28 cellular contexts compared by ENCODE assay signal in genomic region chr5:109610581-109610980, GRCh38.
"Had no signal": no experiment of that assay in that cellular context is flagged by ENCODE, and none has a peak within 500 bp of the region (broad histone marks: within the 10 kb centered on the region; RNA-seq: fewer than 3 reads in every experiment).

No MANE protein-coding gene starts in this region.

- H3K36me3 ChIP-seq: colonic mucosa, esophagus squamous epithelium, left lung, neutrophil, pancreas, right lobe of liver, suprapubic skin, thyroid gland had no signal

- H3K4me3 ChIP-seq: colonic mucosa, esophagus squamous epithelium, left lung, mucosa of descending colon, pancreas, right lobe of liver, suprapubic skin, thyroid gland had no signal

- H3K9me3 Mint-ChIP-seq: mesothelial cell of epicardium; natural killer cell treated with Interleukin-12 subunit alpha and Interleukin-12 subunit beta and Interleukin-15 and Interleukin-18, amount 100 ng/mL, for 72 hours; neural crest cell; stimulated activated naive CD8-positive, alpha-beta T cell treated with anti-CD3 and anti-CD28 coated beads, Interleukin-15, Interleukin-2, amounts not matched to agents 100 ng/mL and 50 ng/mL, for 24 hours; type B pancreatic cell had no signal

- H3K27ac ChIP-seq: colonic mucosa, esophagus squamous epithelium, left lung, neutrophil, pancreas, right lobe of liver, suprapubic skin, thyroid gland had no signal

- H3K4me1 Mint-ChIP-seq: mesothelial cell of epicardium; naive B cell; stimulated activated naive B cell treated with anti-CD40 and anti-IgM and Interleukin-4, amounts not matched to agents 10 μg/mL and 1 μg/mL and 100 μg/mL, for 72 hours had no signal

- H3K4me1 ChIP-seq: colonic mucosa, esophagus squamous epithelium, left lung, pancreas, right lobe of liver, thyroid gland had no signal

- H3K4me3 Mint-ChIP-seq: dendritic cell treated with granulocyte-macrophage colony-stimulating factor and Interleukin-4, amounts not matched to agents 40 ng/mL and 50 ng/mL, for 4 days; mesothelial cell of epicardium; naive B cell; natural killer cell treated with Interleukin-12 subunit alpha and Interleukin-12 subunit beta and Interleukin-15 and Interleukin-18, amount 100 ng/mL, for 72 hours; neural crest cell; stimulated activated naive B cell treated with anti-CD40 and anti-IgM and Interleukin-4, amounts not matched to agents 10 μg/mL and 1 μg/mL and 100 μg/mL, for 72 hours; stimulated activated naive CD8-positive, alpha-beta T cell treated with anti-CD3 and anti-CD28 coated beads, Interleukin-15, Interleukin-2, amounts not matched to agents 100 ng/mL and 50 ng/mL, for 24 hours; type B pancreatic cell had no signal

- H3K9me3 ChIP-seq: colonic mucosa, esophagus squamous epithelium, left lung, mucosa of descending colon, neutrophil, pancreas, right lobe of liver, suprapubic skin, thyroid gland had no signal

- H3K36me3 Mint-ChIP-seq: mesothelial cell of epicardium; naive B cell; natural killer cell treated with Interleukin-12 subunit alpha and Interleukin-12 subunit beta and Interleukin-15 and Interleukin-18, amount 100 ng/mL, for 72 hours; stimulated activated naive B cell treated with anti-CD40 and anti-IgM and Interleukin-4, amounts not matched to agents 10 μg/mL and 1 μg/mL and 100 μg/mL, for 72 hours; type B pancreatic cell had no signal

- H3K27me3 Mint-ChIP-seq: dendritic cell treated with granulocyte-macrophage colony-stimulating factor and Interleukin-4, amounts not matched to agents 40 ng/mL and 50 ng/mL, for 4 days; progenitor cell of endocrine pancreas; stimulated activated naive CD8-positive, alpha-beta T cell treated with anti-CD3 and anti-CD28 coated beads, Interleukin-15, Interleukin-2, amounts not matched to agents 100 ng/mL and 50 ng/mL, for 24 hours had no signal

- DNase-seq: colonic mucosa; effector memory CD4-positive, alpha-beta T cell; erythroblast; esophagus squamous epithelium; foreskin melanocyte; head of caudate nucleus; left cardiac atrium; left lung; mesenchymal stem cell; mucosa of descending colon; naive B cell; pancreas; right lobe of liver; small intestine; stimulated activated CD4-positive, alpha-beta T cell treated with anti-CD3 and anti-CD28 coated beads, Interleukin-15, amount 100 ng/mL, for 24 hours; stimulated activated CD4-positive, alpha-beta T cell treated with anti-CD3 and anti-CD28 coated beads, Interleukin-2, amount 100 ng/mL, for 48 hours; stimulated activated naive B cell treated with anti-CD40 and anti-IgM and Interleukin-4, amounts not matched to agents 10 μg/mL and 1 μg/mL and 100 μg/mL, for 72 hours; thyroid gland had no signal

- ATAC-seq: left cardiac atrium; left lung; mucosa of descending colon; natural killer cell treated with Interleukin-12 subunit alpha and Interleukin-12 subunit beta and Interleukin-15 and Interleukin-18, amount 100 ng/mL, for 72 hours; pancreas; right lobe of liver; stimulated activated naive B cell treated with anti-CD40 and anti-IgM and Interleukin-4, amounts not matched to agents 10 μg/mL and 1 μg/mL and 100 μg/mL, for 72 hours had no signal

- H3K27ac Mint-ChIP-seq: dendritic cell treated with granulocyte-macrophage colony-stimulating factor and Interleukin-4, amounts not matched to agents 40 ng/mL and 50 ng/mL, for 4 days; mesothelial cell of epicardium; natural killer cell treated with Interleukin-12 subunit alpha and Interleukin-12 subunit beta and Interleukin-15 and Interleukin-18, amount 100 ng/mL, for 72 hours; progenitor cell of endocrine pancreas; stimulated activated naive B cell treated with anti-CD40 and anti-IgM and Interleukin-4, amounts not matched to agents 10 μg/mL and 1 μg/mL and 100 μg/mL, for 72 hours; stimulated activated naive CD8-positive, alpha-beta T cell treated with anti-CD3 and anti-CD28 coated beads, Interleukin-15, Interleukin-2, amounts not matched to agents 100 ng/mL and 50 ng/mL, for 24 hours; type B pancreatic cell had no signal

- FAIRE-seq: keratinocyte, pancreas, small intestine had no signal
